In the genomic region with DNA sequence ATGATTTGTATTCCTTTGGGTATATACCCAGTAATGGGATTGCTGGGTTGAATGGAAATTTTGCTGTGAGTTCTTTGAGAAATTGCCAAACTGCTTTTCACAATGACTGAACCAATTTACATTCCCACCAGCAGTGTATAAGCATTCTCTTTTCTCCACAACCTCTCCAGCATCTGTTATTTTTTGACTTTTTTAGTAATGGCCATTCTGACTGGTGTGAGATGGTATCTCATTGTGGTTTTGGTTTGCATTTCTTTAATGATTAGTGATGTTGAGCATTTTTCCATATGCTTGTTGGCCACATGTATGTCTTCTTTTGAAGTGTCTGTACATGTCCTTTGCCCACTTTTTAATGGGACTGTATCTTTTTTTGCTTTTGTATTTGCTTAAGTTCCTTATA, we compare ENCODE assay signal across 5 cellular contexts.
A peak's percentile ranks its signal among the peaks of the same experiment; 100 is the strongest.
DNase-seq lines count a peak whose midpoint lies in the region; TF ChIP-seq lines count a peak whose summit lies in the region.
"Not testable (repeated sequence)": the region's sequence is repeated elsewhere in the genome, so short reads cannot be mapped to it uniquely, and the experiment has no call there.

No MANE protein-coding gene starts in this region.

- DNase-seq in EH (ENCODE audit: low read depth) = peak; percentile 81
- peak; percentile 35 for DNase-seq in RPMI7951 (ENCODE audit: low read depth)
- DNase-seq in astrocyte of the hippocampus (ENCODE audit: low read depth, low spot score) = peak; percentile 22
- DNase-seq in mammary epithelial cell = peak; percentile 5
- peak; percentile 10 for DNase-seq in mesenchymal stem cell

- CTCF ChIA-PET in mammary epithelial cell (lab: Charles Lee; ENCODE audit: low non-redundant PET) = not testable (repeated sequence)

- intact Hi-C loops in mammary epithelial cell (cut with micrococcal nuclease) = not testable (repeated sequence)

- not testable (repeated sequence) for H2BK12ac ChIP-seq in mesenchymal stem cell (ENCODE audit: low read length in 2 of 2)

- not testable (repeated sequence) for H3K79me1 ChIP-seq in mesenchymal stem cell (replicated peaks; ENCODE audit: low read length, poor library complexity, severe bottlenecking)

- H2BK5ac ChIP-seq in mesenchymal stem cell (ENCODE audit: low read depth, low read length, poor library complexity, severe bottlenecking) = not testable (repeated sequence)

- H3K27me3 ChIP-seq in mammary epithelial cell (ENCODE audit: insufficient read depth, low read length); mesenchymal stem cell (ENCODE audit: control insufficient read depth in 1 of 2, insufficient read depth in 1 of 2, low read length in 2 of 2): not testable (repeated sequence)

- not testable (repeated sequence) for H3K4me2 ChIP-seq in mammary epithelial cell (ENCODE audit: insufficient read depth, low read depth, low read length); mesenchymal stem cell (ENCODE audit: low read length, poor library complexity, severe bottlenecking)

- H2BK15ac ChIP-seq in mesenchymal stem cell (ENCODE audit: low read depth, poor library complexity, severe bottlenecking) = not testable (repeated sequence)

- in situ Hi-C loops in mammary epithelial cell (cut with MboI; ENCODE audit: low sequenced_read_pairs in 2 of 2) = not testable (repeated sequence)

- H3K9me3 ChIP-seq in mammary epithelial cell (replicated peaks; ENCODE audit: insufficient read depth, low read length); mesenchymal stem cell (ENCODE audit: control insufficient read depth, low read length): not testable (repeated sequence)

- H2BK120ac ChIP-seq in mesenchymal stem cell (ENCODE audit: low read depth, low read length) = not testable (repeated sequence)

- H4K20me1 ChIP-seq in mammary epithelial cell (ENCODE audit: insufficient read depth, low read length) = not testable (repeated sequence)

- not testable (repeated sequence) for H3K27ac ChIP-seq in mammary epithelial cell (ENCODE audit: insufficient read depth, low read depth, low read length); mesenchymal stem cell (ENCODE audit: low read length, poor library complexity, severe bottlenecking)

- not testable (repeated sequence) for H3K14ac ChIP-seq in mesenchymal stem cell (ENCODE audit: low read length in 2 of 2)

- BruUV-seq in mammary epithelial cell (replicated peaks; lab: Mats Ljungman, UMichigan) = not testable (repeated sequence)

- not testable (repeated sequence) for H3K4me3 ChIP-seq in mammary epithelial cell (replicated peaks in 1 of 3; ENCODE audit: insufficient read depth in 1 of 3, low read depth in 2 of 3, low read length in 3 of 3); mesenchymal stem cell (ENCODE audit: insufficient read depth in 1 of 2, low read depth in 1 of 2, low read length in 2 of 2)

- H3K36me3 ChIP-seq in mammary epithelial cell (ENCODE audit: insufficient read depth, low read length); mesenchymal stem cell (ENCODE audit: control insufficient read depth in 1 of 2, insufficient read depth in 2 of 2, low read depth in 1 of 2, low read length in 2 of 2): not testable (repeated sequence)

- not testable (repeated sequence) for H3K4me1 ChIP-seq in mammary epithelial cell (ENCODE audit: insufficient read depth, low read length); mesenchymal stem cell (ENCODE audit: control insufficient read depth, insufficient read depth, low read depth, low read length)

- H2AK5ac ChIP-seq in mesenchymal stem cell (ENCODE audit: low read length, severe bottlenecking) = not testable (repeated sequence)

- H3K9ac ChIP-seq in mammary epithelial cell (ENCODE audit: insufficient read depth, low read length); mesenchymal stem cell (ENCODE audit: low read length): not testable (repeated sequence)

- H3K79me2 ChIP-seq in mammary epithelial cell (ENCODE audit: insufficient read depth, low read length) = not testable (repeated sequence)

- not testable (repeated sequence) for H3K23ac ChIP-seq in mesenchymal stem cell (ENCODE audit: low read length in 2 of 2)

- dilution Hi-C loops in mammary epithelial cell (cut with HindIII; ENCODE audit: low sequenced_read_pairs) = not testable (repeated sequence)

- TF ChIP-seq CTCF in mammary epithelial cell (conservative IDR thresholded peaks at IDR 0.05 in 1 of 2, IDR thresholded peaks at IDR 0.05 in 1 of 2; ENCODE audit: extremely low read depth in 1 of 2, insufficient read depth in 1 of 2, low read depth in 1 of 2, low read length in 2 of 2) = not testable (repeated sequence)

- not testable (repeated sequence) for H2AFZ ChIP-seq in mammary epithelial cell (ENCODE audit: low read depth, low read length); mesenchymal stem cell (ENCODE audit: low read depth, low read length)

- not testable (repeated sequence) for H4K91ac ChIP-seq in mesenchymal stem cell (ENCODE audit: low read length)

- not testable (repeated sequence) for H3K18ac ChIP-seq in mesenchymal stem cell (ENCODE audit: low read depth in 1 of 2, low read length in 2 of 2)

- not testable (repeated sequence) for H3K4ac ChIP-seq in mesenchymal stem cell (ENCODE audit: low read depth in 1 of 2, low read length in 2 of 2)

- H4K8ac ChIP-seq in mesenchymal stem cell (ENCODE audit: low read length) = not testable (repeated sequence)

Comparison
In these comparisons a context has a peak if more than half of its experiments do, and no peak if none do; other contexts are left out.
1. DNase-seq: peak in every context shown above with its lines; median percentile 81 in EH; 35 in RPMI7951; 22 in astrocyte of the hippocampus; 10 in mesenchymal stem cell; 5 in mammary epithelial cell.